In the genomic region with DNA sequence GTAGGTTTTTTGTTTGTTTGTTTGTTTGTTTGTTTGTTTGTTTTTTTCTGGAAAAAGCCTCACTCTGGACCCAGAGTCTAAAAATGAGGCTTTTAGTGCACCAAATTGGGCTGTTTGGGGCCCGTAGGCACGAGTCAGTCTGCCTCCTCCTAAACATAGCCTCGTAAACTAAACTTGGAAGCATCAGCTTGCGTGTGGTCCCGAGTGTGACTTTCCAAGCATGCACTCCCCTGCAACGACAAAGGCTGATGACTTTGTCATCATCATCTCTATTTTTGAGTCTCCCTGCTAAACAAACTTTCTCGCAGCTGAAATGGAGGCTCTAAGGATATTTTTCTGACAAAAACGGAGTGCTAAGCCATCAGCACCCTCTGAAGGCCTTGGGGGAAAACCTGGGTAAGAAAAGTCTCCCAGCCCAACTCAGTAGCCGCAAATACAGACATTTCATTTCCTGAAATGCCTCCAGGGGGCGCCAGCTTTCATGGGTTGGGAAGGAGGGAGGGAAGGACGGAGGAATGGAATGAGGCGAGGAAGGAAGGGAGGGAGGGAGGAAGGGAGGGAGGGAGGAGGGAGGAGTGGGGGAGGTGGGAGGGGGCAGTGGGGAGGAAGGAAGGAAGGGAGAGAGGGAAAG, we compare ENCODE assay signal across 8 cellular contexts.
DNase-seq lines count a peak whose midpoint lies in the region; ATAC-seq and TF ChIP-seq lines count a peak whose summit lies in the region.

No MANE protein-coding gene starts in this region.

- CTCF ChIA-PET in AG04449 (lab: Yijun Ruan, JAX), result interaction anchor here (0.7 to 12.8 kb wide), 34 partner anchors 8 to 259 kb away, joined by 3 to 127 read pairs (median 5); partner anchors contain the start of gene KCNMA1

- H3K4me3 Mint-ChIP-seq in activated naive CD8-positive, alpha-beta T cell treated with anti-CD3 and anti-CD28 coated beads, Interleukin-2, amount 50 U/mL, for 24 hours, result no peak overlapping the region

- peaks cover 6% of the 10 kb centered on the region for H3K4me1 Mint-ChIP-seq in activated naive CD8-positive, alpha-beta T cell treated with anti-CD3 and anti-CD28 coated beads, Interleukin-2, amount 50 U/mL, for 24 hours

- intact Hi-C loops in left cardiac atrium (cut with DNase I), result loop anchor here (2.0 to 10.0 kb wide), 4 partner anchors 217 to 251 kb away; no protein-coding TSS in a partner anchor
- intact Hi-C loops in prostate gland (cut with DNase I), result loop anchor here (2.0 to 5.0 kb wide), 4 partner anchors 101 to 246 kb away; partner anchors contain the start of gene KCNMA1

- no peaks in the 10 kb centered on the region for H3K4me1 ChIP-seq in prostate gland (replicated peaks)

- H3K4me3 ChIP-seq in AG04449 (ENCODE audit: low read depth, low read length) (no peak overlapping the region), GM12864 (ENCODE audit: low read depth, low read length) (no peak overlapping the region), prostate gland (no peak overlapping the region)

- no peaks in the 10 kb centered on the region for H3K9me3 Mint-ChIP-seq in activated naive CD8-positive, alpha-beta T cell treated with anti-CD3 and anti-CD28 coated beads, Interleukin-2, amount 50 U/mL, for 24 hours

- no peaks in the 10 kb centered on the region for H3K36me3 ChIP-seq in prostate gland

- peak overlapping the region; percentile 54 to 58 for H3K27ac ChIP-seq in prostate gland

- DNase-seq in AG04449 (ENCODE audit: low read depth, low spot score), result peak; percentile 49
- peak; percentile 12 for DNase-seq in GM12864 (ENCODE audit: low read depth)
- DNase-seq in NCI-H2196 treated with DMSO at 0.1 percent for 48 hours (lab: John Stamatoyannopoulos, UW; ENCODE audit: unreplicated experiment), result peak; percentile 28
- peak; percentile 61 for DNase-seq in activated naive CD8-positive, alpha-beta T cell treated with anti-CD3 and anti-CD28 coated beads, Interleukin-2, amount 50 U/mL, for 24 hours
- DNase-seq in left cardiac atrium, result peak; percentile 75
- DNase-seq in prostate gland (ENCODE audit: low spot score), result peak; percentile 61
- DNase-seq in OCI-M2 (lab: John Stamatoyannopoulos, UW; ENCODE audit: unreplicated experiment), result no peak

- WGBS in prostate gland, result 11% methylated on average over 12 of the region's 12 CpGs

- no peak for TF ChIP-seq POLR2A in prostate gland (IDR thresholded peaks at IDR 0.05)

- H3K27me3 ChIP-seq in prostate gland (replicated peaks; ENCODE audit: insufficient read depth), result no peaks in the 10 kb centered on the region

- H3K27ac Mint-ChIP-seq in activated naive CD8-positive, alpha-beta T cell treated with anti-CD3 and anti-CD28 coated beads, Interleukin-2, amount 50 U/mL, for 24 hours, result no peak overlapping the region

- H3K36me3 Mint-ChIP-seq in activated naive CD8-positive, alpha-beta T cell treated with anti-CD3 and anti-CD28 coated beads, Interleukin-2, amount 50 U/mL, for 24 hours (ENCODE audit: low read depth), result no peaks in the 10 kb centered on the region

- peaks cover 2% of the 10 kb centered on the region for H3K27me3 Mint-ChIP-seq in activated naive CD8-positive, alpha-beta T cell treated with anti-CD3 and anti-CD28 coated beads, Interleukin-2, amount 50 U/mL, for 24 hours

- POLR2A ChIA-PET in AG04449 (lab: Yijun Ruan, JAX), result interaction anchor here (0.7 to 2.0 kb wide), 9 partner anchors 24 to 322 kb away, joined by 3 to 13 read pairs (median 4); partner anchors contain the start of gene KCNMA1

- peak; percentile 83 for TF ChIP-seq CTCF in AG04449 (IDR thresholded peaks at IDR 0.05; ENCODE audit: insufficient read depth, low read length, missing control alignments)
- peak; percentile 64 for TF ChIP-seq CTCF in GM12864 (IDR thresholded peaks at IDR 0.05; ENCODE audit: low read depth, low read length, missing control alignments)
- peak; percentile 50 to 72 (median 65) for TF ChIP-seq CTCF in prostate gland (IDR thresholded peaks at IDR 0.05)

- H3K9me3 ChIP-seq in prostate gland, result no peaks in the 10 kb centered on the region

- ATAC-seq in activated naive CD8-positive, alpha-beta T cell treated with anti-CD3 and anti-CD28 coated beads, Interleukin-2, amount 50 U/mL, for 24 hours, result no peak
- ATAC-seq in left cardiac atrium (peak; percentile 67 to 71), HG02798 (IDR thresholded peaks at IDR 0.05; ENCODE audit: poor library complexity, unreplicated experiment) (no peak)

Comparison
In these comparisons a context has a peak if more than half of its experiments do, and no peak if none do; other contexts are left out.
1. ATAC-seq: peak in left cardiac atrium (2 of 2); none in activated naive CD8-positive, alpha-beta T cell treated with anti-CD3 and anti-CD28 coated beads, Interleukin-2, amount 50 U/mL, for 24 hours (single experiment) and HG02798 (single experiment).
2. Peak in every context shown above with its lines, with median percentiles within 50 percentile points of each other: CTCF ChIP-seq.